In the genomic region with DNA sequence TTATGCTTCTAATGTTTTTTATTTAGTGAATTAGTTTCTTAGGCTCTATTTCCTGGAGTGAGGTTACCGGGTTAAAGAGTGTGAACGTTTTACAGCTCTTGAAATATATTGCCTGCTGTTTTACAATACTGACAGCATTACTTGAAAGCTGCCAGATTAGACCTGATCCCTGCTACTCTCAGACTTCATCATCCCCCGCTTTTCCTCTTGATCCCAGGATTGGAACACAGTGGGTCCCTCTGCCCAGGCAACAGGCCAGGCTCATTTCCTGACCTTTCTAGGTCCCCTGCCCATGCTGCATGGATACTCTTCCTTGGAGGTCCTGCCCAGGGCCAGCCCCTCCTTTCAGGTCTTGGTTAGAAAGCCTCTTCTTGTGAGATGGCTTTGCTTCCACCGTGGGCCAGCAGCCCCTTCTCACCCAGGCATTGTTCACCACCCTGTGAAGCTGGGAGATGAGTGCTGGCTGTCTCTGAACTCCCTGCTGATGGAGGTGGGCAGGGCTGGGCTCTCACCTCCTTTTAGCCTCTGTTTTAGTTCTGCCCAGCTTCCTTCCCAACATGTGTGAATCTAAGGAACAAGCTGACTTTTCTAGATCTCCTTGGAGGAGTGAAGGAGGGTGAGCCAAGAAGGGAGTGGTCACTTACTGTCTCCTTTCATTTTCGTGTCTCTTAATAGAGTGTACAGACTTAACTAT, we compare ENCODE assay signal across 8 cellular contexts. TPM values are rescaled to one million over a fixed set of nuclear protein-coding genes. Genes with fewer than 3 reads are reported as not detected.
DNase-seq lines count a peak whose midpoint lies in the region; ATAC-seq and TF ChIP-seq lines count a peak whose summit lies in the region.

No MANE protein-coding gene starts in this region.

- H3K27me3 Mint-ChIP-seq in activated CD8-positive, alpha-beta memory T cell treated with anti-CD3 and anti-CD28 coated beads, Interleukin-2, amount 10 ng/mL, durations not matched to agents 7 days and 5 days: no peaks in the 10 kb centered on the region
- no peaks in the 10 kb centered on the region for H3K27me3 Mint-ChIP-seq in chondrocyte (ENCODE audit: low read depth)

- TF ChIP-seq EP300 in upper lobe of left lung (IDR thresholded peaks at IDR 0.05): no peak

- ATAC-seq in activated CD8-positive, alpha-beta memory T cell treated with anti-CD3 and anti-CD28 coated beads, Interleukin-2, amount 10 ng/mL, durations not matched to agents 7 days and 5 days: peak; percentile 38
- ATAC-seq in lung (ENCODE audit: insufficient read depth, low FRiP score) (peak; percentile 42), upper lobe of left lung (ENCODE audit: low FRiP score in 2 of 2) (peak; percentile 61 to 87), GM21381 (IDR thresholded peaks at IDR 0.05; ENCODE audit: unreplicated experiment) (no peak)

- no peak overlapping the region for H3K9ac ChIP-seq in Karpas-422 (ENCODE audit: low read length)

- H3K27ac ChIP-seq in lung (ENCODE audit: low read depth in 1 of 2, low read length in 1 of 2) (peak overlapping the region; percentile 5 to 62), upper lobe of left lung (peak overlapping the region; percentile 42 to 84 (median 80)), Karpas-422 (ENCODE audit: low read length) (no peak overlapping the region)

- H3K4me3 Mint-ChIP-seq in activated CD8-positive, alpha-beta memory T cell treated with anti-CD3 and anti-CD28 coated beads, Interleukin-2, amount 10 ng/mL, durations not matched to agents 7 days and 5 days: no peak overlapping the region
- peak overlapping the region; percentile 44 for H3K4me3 Mint-ChIP-seq in chondrocyte (ENCODE audit: unreplicated experiment)

- H3K27me3 ChIP-seq in lung (ENCODE audit: control insufficient read depth, insufficient read depth): no peaks in the 10 kb centered on the region
- H3K27me3 ChIP-seq in upper lobe of left lung: no peaks in the 10 kb centered on the region
- no peaks in the 10 kb centered on the region for H3K27me3 ChIP-seq in Karpas-422 (ENCODE audit: low read length)

- H3K9me3 ChIP-seq in lung (ENCODE audit: control insufficient read depth in 2 of 2, insufficient read depth in 1 of 2, low read length in 1 of 2): no peaks in the 10 kb centered on the region
- no peaks in the 10 kb centered on the region for H3K9me3 ChIP-seq in upper lobe of left lung
- no peaks in the 10 kb centered on the region for H3K9me3 ChIP-seq in Karpas-422 (ENCODE audit: low read length)

- DNase-seq in activated CD8-positive, alpha-beta memory T cell treated with anti-CD3 and anti-CD28 coated beads, Interleukin-2, amount 10 ng/mL, durations not matched to agents 7 days and 5 days: no peak
- no peak for DNase-seq in activated CD8-positive, alpha-beta memory T cell treated with anti-CD3 and anti-CD28 coated beads, Interleukin-2, amount 50 U/mL, for 4 hours
- DNase-seq in chondrocyte (ENCODE audit: low spot score) (no peak), lung (ENCODE audit: low spot score) (no peak), upper lobe of left lung (no peak), inferior parietal cortex (ENCODE audit: extremely low spot score) (no peak), Karpas-422 (no peak)

- no peaks in the 10 kb centered on the region for H4K20me1 ChIP-seq in Karpas-422 (ENCODE audit: insufficient read depth, low read depth, low read length)

- CTCF ChIA-PET in activated CD8-positive, alpha-beta memory T cell treated with anti-CD3 and anti-CD28 coated beads, Interleukin-2, amount 10 ng/mL, durations not matched to agents 7 days and 5 days (lab: Charles Lee): interaction anchor here (0.6 to 2.0 kb wide), 2 partner anchors 15 to 97 kb away, joined by 3 to 7 read pairs; no protein-coding TSS in a partner anchor

- TF ChIP-seq CTCF in chondrocyte (IDR thresholded peaks at IDR 0.05) (no peak), lung (IDR thresholded peaks at IDR 0.05; ENCODE audit: control extremely low read depth, extremely low read depth) (no peak), upper lobe of left lung (IDR thresholded peaks at IDR 0.05) (no peak)

- peaks cover 21% of the 10 kb centered on the region for H3K36me3 Mint-ChIP-seq in activated CD8-positive, alpha-beta memory T cell treated with anti-CD3 and anti-CD28 coated beads, Interleukin-2, amount 10 ng/mL, durations not matched to agents 7 days and 5 days
- H3K36me3 Mint-ChIP-seq in chondrocyte (ENCODE audit: low read depth): peaks cover 2% of the 10 kb centered on the region

- no peaks in the 10 kb centered on the region for H3K9me3 Mint-ChIP-seq in activated CD8-positive, alpha-beta memory T cell treated with anti-CD3 and anti-CD28 coated beads, Interleukin-2, amount 10 ng/mL, durations not matched to agents 7 days and 5 days (ENCODE audit: low read depth)
- H3K9me3 Mint-ChIP-seq in chondrocyte (ENCODE audit: low read depth): no peaks in the 10 kb centered on the region

- H3K36me3 ChIP-seq in lung (ENCODE audit: control insufficient read depth in 2 of 2, insufficient read depth in 2 of 2, low read length in 2 of 2) (peaks cover 2 to 4% of the 10 kb centered on the region in 2 donors), upper lobe of left lung (peaks cover 0 to 11% (median 2%) of the 10 kb centered on the region in 4 donors), Karpas-422 (ENCODE audit: insufficient read depth, low read length) (peaks cover 11% of the 10 kb centered on the region; the same call in 1 of the 2 replicates)

- H3K4me2 ChIP-seq in Karpas-422 (ENCODE audit: low read depth, low read length, poor library complexity, severe bottlenecking): no peak overlapping the region

- peaks cover 99% of the 10 kb centered on the region for H3K79me2 ChIP-seq in Karpas-422 (ENCODE audit: low read length)

- H3K4me1 ChIP-seq in lung (ENCODE audit: control insufficient read depth in 2 of 2, insufficient read depth in 2 of 2, low read length in 2 of 2) (peaks cover 19 to 50% of the 10 kb centered on the region in 2 donors), upper lobe of left lung (peaks cover 49 to 72% (median 67%) of the 10 kb centered on the region in 4 donors), Karpas-422 (ENCODE audit: low read length) (peaks cover 42% of the 10 kb centered on the region)

- WGBS in lung, 2 donors: 29 to 49% methylated on average over 5 of the region's 5 CpGs
- 26 to 28% methylated on average over 5 of the region's 5 CpGs for WGBS in upper lobe of left lung, 2 donors

- peaks cover 67% of the 10 kb centered on the region for H3K4me1 Mint-ChIP-seq in activated CD8-positive, alpha-beta memory T cell treated with anti-CD3 and anti-CD28 coated beads, Interleukin-2, amount 10 ng/mL, durations not matched to agents 7 days and 5 days
- peaks cover 68% of the 10 kb centered on the region for H3K4me1 Mint-ChIP-seq in chondrocyte (ENCODE audit: low read depth)

- no peak for TF ChIP-seq POLR2A in upper lobe of left lung (IDR thresholded peaks at IDR 0.05)

- H2AFZ ChIP-seq in Karpas-422 (ENCODE audit: low read length): no peak overlapping the region

- H3K27ac Mint-ChIP-seq in activated CD8-positive, alpha-beta memory T cell treated with anti-CD3 and anti-CD28 coated beads, Interleukin-2, amount 10 ng/mL, durations not matched to agents 7 days and 5 days: peak overlapping the region; percentile 76
- peak overlapping the region; percentile 89 for H3K27ac Mint-ChIP-seq in chondrocyte (ENCODE audit: unreplicated experiment)

- H3K4me3 ChIP-seq in lung (no peak overlapping the region), upper lobe of left lung (peak overlapping the region in 1 of 4 donors; percentile 11), Karpas-422 (ENCODE audit: low read length) (no peak overlapping the region)

- H3K9me2 ChIP-seq in Karpas-422 (replicated peaks; ENCODE audit: insufficient read depth, low read length): no peaks in the 10 kb centered on the region

RNA-seq across cellular contexts. Expression of gene FAM120AOS, which starts 15.5 kb away (rescaled TPM):
- 10 to 100 TPM; 36.2 to 41.2 TPM for total RNA-seq in activated CD8-positive, alpha-beta memory T cell treated with anti-CD3 and anti-CD28 coated beads, Interleukin-2, amount 10 ng/mL, durations not matched to agents 7 days and 5 days
- 36.9 to 41.4 TPM (median 40.3 TPM) in 3 replicates for total RNA-seq in chondrocyte
- 10 to 100 TPM; 36.5 to 51.6 TPM for total RNA-seq in lung
- 10 to 100 TPM; 27.2 to 36.5 TPM for polyA plus RNA-seq in lung
- total RNA-seq in upper lobe of left lung: 10 to 100 TPM; 34.5 to 62.8 (median 47.9) TPM
- total RNA-seq in Karpas-422 (2014; rRNA removed; shearing (Covaris generic); ENCODE audit: low replicate concordance): 47.1 and 48.1 TPM in 2 replicates

RNA-seq across cellular contexts. Expression of gene FAM120A, which starts 17.4 kb away (rescaled TPM):
- total RNA-seq in activated CD8-positive, alpha-beta memory T cell treated with anti-CD3 and anti-CD28 coated beads, Interleukin-2, amount 10 ng/mL, durations not matched to agents 7 days and 5 days: 100 to 1,000 TPM; 143 to 155 TPM
- total RNA-seq in chondrocyte: 89.9 to 123 TPM (median 93.0 TPM) in 3 replicates
- 100 to 1,000 TPM; 110 to 134 TPM for total RNA-seq in lung
- 10 to 100 TPM; 44.9 to 72.1 TPM for polyA plus RNA-seq in lung
- 100 to 1,000 TPM; 102 to 137 (median 109) TPM for total RNA-seq in upper lobe of left lung
- total RNA-seq in Karpas-422 (2014; rRNA removed; shearing (Covaris generic); ENCODE audit: low replicate concordance): 79.3 and 83.1 TPM in 2 replicates
